40 cellular contexts compared by ENCODE assay signal in the genomic region with DNA sequence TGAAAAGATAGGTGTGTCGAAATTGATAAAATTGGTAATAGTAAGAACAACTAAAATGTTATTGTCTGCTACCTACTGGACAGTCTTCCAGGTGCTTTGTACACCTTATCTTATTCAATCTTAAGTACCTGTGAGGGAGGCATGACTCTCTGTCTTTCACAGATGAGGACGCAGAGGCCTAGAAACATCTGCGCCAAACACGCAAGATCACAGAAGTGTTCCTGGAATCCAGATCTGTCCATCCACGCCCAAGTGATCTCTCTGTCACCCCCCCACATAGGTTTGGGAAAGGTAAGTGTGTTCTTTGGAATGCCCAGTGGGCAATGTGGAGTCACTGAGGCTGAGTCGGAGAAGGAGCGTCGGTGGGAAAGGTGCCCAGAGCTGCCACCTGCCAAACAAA. TPM values are rescaled to one million over a fixed set of nuclear protein-coding genes. Genes with fewer than 3 reads are reported as not detected.
"Had no signal": no experiment of that assay in that cellular context is flagged by ENCODE, and none has a peak within 500 bp of the region (broad histone marks: within the 10 kb centered on the region; RNA-seq: fewer than 3 reads in every experiment).

No MANE protein-coding gene starts in this region.

- H3K9me3 ChIP-seq: adrenal gland, ascending aorta, body of pancreas, breast epithelium had no signal

- FAIRE-seq: astrocyte, bronchial epithelial cell had no signal

- H3K27me3 Mint-ChIP-seq: activated naive CD4-positive, alpha-beta T cell treated with anti-CD3 and anti-CD28 coated beads, Interleukin-2, amount 10 ng/mL, durations not matched to agents 7 days and 5 days; activated naive CD4-positive, alpha-beta T cell treated with anti-CD3 and anti-CD28 coated beads, Interleukin-2, amount 50 U/mL, for 24 hours; activated T-cell treated with anti-CD3 and anti-CD28 coated beads, Interleukin-2, amount 50 U/mL, for 24 hours; activated T-helper 17 cell treated with anti-CD3 and anti-CD28 coated beads, Interleukin-2, amount 50 U/mL, for 72 hours; central memory CD8-positive, alpha-beta T cell had no signal

- H3K27ac Mint-ChIP-seq: activated naive CD4-positive, alpha-beta T cell treated with anti-CD3 and anti-CD28 coated beads for 36 hours; activated naive CD4-positive, alpha-beta T cell treated with anti-CD3 and anti-CD28 coated beads, Interleukin-2, amount 10 ng/mL, durations not matched to agents 7 days and 5 days; activated naive CD4-positive, alpha-beta T cell treated with anti-CD3 and anti-CD28 coated beads, Interleukin-2, amount 50 U/mL, for 24 hours; activated naive CD4-positive, alpha-beta T cell treated with anti-CD3 and anti-CD28 coated beads, Interleukin-2, amount 50 U/mL, for 72 hours; activated naive CD8-positive, alpha-beta T cell; activated naive CD8-positive, alpha-beta T cell treated with anti-CD3 and anti-CD28 coated beads for 36 hours; activated naive CD8-positive, alpha-beta T cell treated with anti-CD3 and anti-CD28 coated beads, Interleukin-2, amount 10 ng/mL, durations not matched to agents 7 days and 5 days; activated naive CD8-positive, alpha-beta T cell treated with anti-CD3 and anti-CD28 coated beads, Interleukin-2, amount 50 U/mL, for 24 hours; activated T-cell treated with anti-CD3 and anti-CD28 coated beads, Interleukin-2, amount 50 U/mL, for 24 hours; activated T-cell treated with anti-CD3 and anti-CD28 coated beads, Interleukin-2, amount 50 U/mL, for 72 hours; activated T-helper 1 cell treated with anti-CD3 and anti-CD28 coated beads, Interleukin-12 subunit alpha, Interleukin-12 subunit beta, Interleukin-2, Interleukin-4 antibody, amounts not matched to agents 30 ng/mL and 10 ng/mL and 1 ng/mL, durations not matched to agents 14 hours and 24 hours and 36 hours; activated T-helper 17 cell treated with anti-CD3 and anti-CD28 coated beads, Interleukin-2, amount 50 U/mL, for 72 hours; activated T-helper 2 cell treated with anti-CD3 and anti-CD28 coated beads, Interferon-gamma antibody, Interleukin-2, Interleukin-4, amounts not matched to agents 10 μg/mL and 5 μg/mL and 100 μg/mL, durations not matched to agents 14 hours and 24 hours and 36 hours; brain had no signal

- H3K27ac ChIP-seq: adrenal gland, ascending aorta, body of pancreas, brain microvascular endothelial cell, breast epithelium, cardiac muscle cell had no signal

- H3K4me1 Mint-ChIP-seq: activated naive CD8-positive, alpha-beta T cell treated with anti-CD3 and anti-CD28 coated beads, Interleukin-2, amount 10 ng/mL, durations not matched to agents 7 days and 5 days; activated T-helper 17 cell treated with anti-CD3 and anti-CD28 coated beads, Interleukin-2, amount 50 U/mL, for 72 hours; central memory CD8-positive, alpha-beta T cell had no signal

- H3K36me3 ChIP-seq: adrenal gland, ascending aorta, brain microvascular endothelial cell, breast epithelium, cardiac muscle cell had no signal

- H3K4me1 ChIP-seq: ascending aorta, body of pancreas, breast epithelium had no signal

- H3K9me3 Mint-ChIP-seq: activated naive CD4-positive, alpha-beta T cell treated with anti-CD3 and anti-CD28 coated beads for 36 hours; activated naive CD4-positive, alpha-beta T cell treated with anti-CD3 and anti-CD28 coated beads, Interleukin-2, amount 10 ng/mL, durations not matched to agents 7 days and 5 days; activated naive CD4-positive, alpha-beta T cell treated with anti-CD3 and anti-CD28 coated beads, Interleukin-2, amount 50 U/mL, for 72 hours; activated naive CD8-positive, alpha-beta T cell treated with anti-CD3 and anti-CD28 coated beads for 36 hours; activated naive CD8-positive, alpha-beta T cell treated with anti-CD3 and anti-CD28 coated beads, Interleukin-2, amount 50 U/mL, for 24 hours; activated T-cell treated with anti-CD3 and anti-CD28 coated beads, Interleukin-2, amount 50 U/mL, for 4 hours had no signal

- DNase-seq: activated effector memory CD4-positive, alpha-beta T cell treated with anti-CD3 and anti-CD28 coated beads, Interleukin-2, amount 50 U/mL, for 16 hours; activated effector memory CD4-positive, alpha-beta T cell treated with Interleukin-2 at 50 U/mL for 16 hours; activated gamma-delta T cell; activated gamma-delta T cell treated with Interleukin-2 at 50 U/mL for 16 hours; activated naive CD4-positive, alpha-beta T cell; activated naive CD4-positive, alpha-beta T cell treated with anti-CD3 and anti-CD28 coated beads for 36 hours; activated naive CD4-positive, alpha-beta T cell treated with anti-CD3 and anti-CD28 coated beads, Interleukin-2, amount 10 ng/mL, durations not matched to agents 7 days and 5 days; activated naive CD4-positive, alpha-beta T cell treated with anti-CD3 and anti-CD28 coated beads, Interleukin-2, amount 50 U/mL, for 16 hours; activated naive CD4-positive, alpha-beta T cell treated with Interleukin-2 at 50 U/mL for 16 hours; activated naive CD8-positive, alpha-beta T cell treated with anti-CD3 and anti-CD28 coated beads for 36 hours; activated naive CD8-positive, alpha-beta T cell treated with anti-CD3 and anti-CD28 coated beads, Interleukin-2, amount 10 ng/mL, durations not matched to agents 7 days and 5 days; activated naive CD8-positive, alpha-beta T cell treated with anti-CD3 and anti-CD28 coated beads, Interleukin-2, amount 50 U/mL, for 24 hours; activated T-cell treated with anti-CD3 and anti-CD28 coated beads, Interleukin-2, amount 50 U/mL, for 1 hour; activated T-cell treated with anti-CD3 and anti-CD28 coated beads, Interleukin-2, amount 50 U/mL, for 24 hours; activated T-cell treated with anti-CD3 and anti-CD28 coated beads, Interleukin-2, amount 50 U/mL, for 4 hours; activated T-cell treated with anti-CD3 and anti-CD28 coated beads, Interleukin-2, amount 50 U/mL, for 48 hours; activated T-cell treated with anti-CD3 and anti-CD28 coated beads, Interleukin-2, amount 50 U/mL, for 72 hours; amniotic stem cell; amygdala; anterior cingulate cortex; aorta; body of pancreas; brain microvascular endothelial cell; caudate nucleus; central memory CD4-positive, alpha-beta T cell; cerebellar nuclear complex had no signal

- H3K4me3 Mint-ChIP-seq: activated naive CD4-positive, alpha-beta T cell treated with anti-CD3 and anti-CD28 coated beads for 36 hours; activated naive CD4-positive, alpha-beta T cell treated with anti-CD3 and anti-CD28 coated beads, Interleukin-2, amount 10 ng/mL, durations not matched to agents 7 days and 5 days; activated naive CD4-positive, alpha-beta T cell treated with anti-CD3 and anti-CD28 coated beads, Interleukin-2, amount 50 U/mL, for 24 hours; activated naive CD8-positive, alpha-beta T cell; activated naive CD8-positive, alpha-beta T cell treated with anti-CD3 and anti-CD28 coated beads for 36 hours; activated naive CD8-positive, alpha-beta T cell treated with anti-CD3 and anti-CD28 coated beads, Interleukin-2, amount 10 ng/mL, durations not matched to agents 7 days and 5 days; activated naive CD8-positive, alpha-beta T cell treated with anti-CD3 and anti-CD28 coated beads, Interleukin-2, amount 50 U/mL, for 24 hours; activated T-cell treated with anti-CD3 and anti-CD28 coated beads, Interleukin-2, amount 50 U/mL, for 24 hours; activated T-cell treated with anti-CD3 and anti-CD28 coated beads, Interleukin-2, amount 50 U/mL, for 4 hours; activated T-cell treated with anti-CD3 and anti-CD28 coated beads, Interleukin-2, amount 50 U/mL, for 72 hours; activated T-helper 1 cell treated with anti-CD3 and anti-CD28 coated beads, Interleukin-12 subunit alpha, Interleukin-12 subunit beta, Interleukin-2, Interleukin-4 antibody, amounts not matched to agents 30 ng/mL and 10 ng/mL and 1 ng/mL, durations not matched to agents 14 hours and 24 hours and 36 hours; activated T-helper 17 cell treated with anti-CD3 and anti-CD28 coated beads, Interleukin-2, amount 50 U/mL, for 72 hours; brain; central memory CD8-positive, alpha-beta T cell had no signal

- H3K4me3 ChIP-seq: adrenal gland, ascending aorta, body of pancreas, breast epithelium, cardiac muscle cell had no signal

- H3K27me3 ChIP-seq: adrenal gland, ascending aorta, body of pancreas, brain microvascular endothelial cell, breast epithelium, cardiac muscle cell had no signal

- H3K36me3 Mint-ChIP-seq: activated naive CD4-positive, alpha-beta T cell treated with anti-CD3 and anti-CD28 coated beads, Interleukin-2, amount 10 ng/mL, durations not matched to agents 7 days and 5 days; activated naive CD4-positive, alpha-beta T cell treated with anti-CD3 and anti-CD28 coated beads, Interleukin-2, amount 50 U/mL, for 24 hours; activated naive CD4-positive, alpha-beta T cell treated with anti-CD3 and anti-CD28 coated beads, Interleukin-2, amount 50 U/mL, for 72 hours; activated naive CD8-positive, alpha-beta T cell; activated naive CD8-positive, alpha-beta T cell treated with anti-CD3 and anti-CD28 coated beads for 36 hours; activated naive CD8-positive, alpha-beta T cell treated with anti-CD3 and anti-CD28 coated beads, Interleukin-2, amount 10 ng/mL, durations not matched to agents 7 days and 5 days; brain had no signal

- ATAC-seq: activated naive CD4-positive, alpha-beta T cell treated with anti-CD3 and anti-CD28 coated beads, Interleukin-2, amount 50 U/mL, for 72 hours; activated naive CD8-positive, alpha-beta T cell treated with anti-CD3 and anti-CD28 coated beads, Interleukin-2, amount 50 U/mL, for 24 hours; activated T-cell treated with anti-CD3 and anti-CD28 coated beads, Interleukin-2, amount 50 U/mL, for 4 hours; activated T-cell treated with anti-CD3 and anti-CD28 coated beads, Interleukin-2, amount 50 U/mL, for 72 hours; activated T-helper 17 cell treated with anti-CD3 and anti-CD28 coated beads, Interleukin-2, amount 50 U/mL, for 72 hours; body of pancreas had no signal

RNA-seq across cellular contexts. Expression of a gene that starts 34.4 kb away (rescaled TPM):
- total RNA-seq: activated naive CD8-positive, alpha-beta T cell treated with anti-CD3 and anti-CD28 coated beads, Interleukin-2, amount 10 ng/mL, durations not matched to agents 7 days and 5 days; activated T-helper 17 cell treated with anti-CD3 and anti-CD28 coated beads, Interleukin-2, amount 50 U/mL, for 72 hours had no signal
